Comparison of ENCODE assay signal across 32 cellular contexts in the genomic region with DNA sequence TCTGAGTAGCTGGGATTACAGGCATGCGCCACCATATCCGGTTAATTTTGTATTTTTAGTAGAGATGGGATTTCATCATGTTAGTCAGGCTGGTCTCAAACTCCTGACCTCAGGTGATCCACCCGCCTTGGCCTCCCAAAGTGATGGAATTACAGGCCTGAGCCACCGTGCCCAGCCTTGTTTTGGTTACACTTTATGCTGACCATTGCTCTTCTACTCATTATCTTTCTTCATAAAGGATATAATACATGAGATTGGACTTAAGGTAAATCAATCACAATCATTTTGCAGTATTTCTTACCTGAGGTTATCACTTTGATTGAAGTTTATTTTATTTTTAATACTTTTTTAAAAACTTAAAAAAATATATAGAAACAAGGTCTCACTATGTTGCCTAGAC.
"Had no signal": no experiment of that assay in that cellular context is flagged by ENCODE, and none has a peak within 500 bp of the region (broad histone marks: within the 10 kb centered on the region; RNA-seq: fewer than 3 reads in every experiment).

No MANE protein-coding gene starts in this region.

- H3K27me3 ChIP-seq: brain microvascular endothelial cell, dorsolateral prefrontal cortex, esophagus muscularis mucosa, gastroesophageal sphincter had no signal

- ATAC-seq: activated T-cell treated with anti-CD3 and anti-CD28 coated beads, Interleukin-2, amount 50 U/mL, for 4 hours; activated T-helper 17 cell treated with anti-CD3 and anti-CD28 coated beads, Interleukin-2, amount 50 U/mL, for 72 hours; gastroesophageal sphincter; WTC11 had no signal

- H3K4me3 ChIP-seq: coronary artery, dorsolateral prefrontal cortex, esophagus muscularis mucosa, gastroesophageal sphincter had no signal

- H3K36me3 ChIP-seq: esophagus muscularis mucosa, gastroesophageal sphincter had no signal

- H3K27me3 Mint-ChIP-seq: activated CD4-positive, alpha-beta memory T cell treated with anti-CD3 and anti-CD28 coated beads, Interleukin-2, amount 10 ng/mL, durations not matched to agents 7 days and 5 days; activated CD4-positive, alpha-beta T cell treated with anti-CD3 and anti-CD28 coated beads, Interleukin-2, amount 10 ng/mL, durations not matched to agents 7 days and 5 days; activated naive CD8-positive, alpha-beta T cell; activated T-helper 17 cell treated with anti-CD3 and anti-CD28 coated beads, Interleukin-2, amount 50 U/mL, for 72 hours; central memory CD8-positive, alpha-beta T cell; dendritic cell treated with granulocyte-macrophage colony-stimulating factor and Interleukin-4, amounts not matched to agents 40 ng/mL and 50 ng/mL, for 4 days had no signal

- H3K27ac ChIP-seq: brain microvascular endothelial cell, coronary artery, dorsolateral prefrontal cortex, esophagus muscularis mucosa, gastroesophageal sphincter, VCaP had no signal

- H3K9me3 ChIP-seq: esophagus muscularis mucosa, gastroesophageal sphincter had no signal

- DNase-seq: activated CD4-positive, alpha-beta memory T cell treated with anti-CD3 and anti-CD28 coated beads, Interleukin-2, amount 10 ng/mL, durations not matched to agents 7 days and 5 days; activated CD4-positive, alpha-beta T cell treated with anti-CD3 and anti-CD28 coated beads for 1 hour; activated CD4-positive, alpha-beta T cell treated with anti-CD3 and anti-CD28 coated beads for 4 hours; activated CD4-positive, alpha-beta T cell treated with anti-CD3 and anti-CD28 coated beads, Interleukin-2, amount 10 ng/mL, durations not matched to agents 7 days and 5 days; activated CD4-positive, alpha-beta T cell treated with anti-CD3 and anti-CD28 coated beads, Interleukin-2, amount 50 U/mL, for 4 hours; activated CD8-positive, alpha-beta memory T cell treated with anti-CD3 and anti-CD28 coated beads, Interleukin-2, amount 50 U/mL, for 48 hours; activated effector memory CD4-positive, alpha-beta T cell treated with Interleukin-2 at 50 U/mL for 16 hours; activated gamma-delta T cell treated with Interleukin-2 at 50 U/mL for 16 hours; activated naive CD4-positive, alpha-beta T cell treated with anti-CD3 and anti-CD28 coated beads, Interleukin-2, amount 50 U/mL, for 16 hours; activated naive CD4-positive, alpha-beta T cell treated with Interleukin-2 at 50 U/mL for 16 hours; activated T-cell treated with anti-CD3 and anti-CD28 coated beads for 4 hours; activated T-cell treated with anti-CD3 and anti-CD28 coated beads, Interleukin-2, amount 50 U/mL, for 4 hours; amniotic stem cell; anterior cingulate cortex; brain microvascular endothelial cell; dorsolateral prefrontal cortex; effector memory CD4-positive, alpha-beta T cell; endodermal cell; erythroblast; foreskin melanocyte; T-helper 2 cell had no signal

- H3K4me3 Mint-ChIP-seq: activated CD4-positive, alpha-beta memory T cell treated with anti-CD3 and anti-CD28 coated beads, Interleukin-2, amount 10 ng/mL, durations not matched to agents 7 days and 5 days; activated CD4-positive, alpha-beta T cell treated with anti-CD3 and anti-CD28 coated beads, Interleukin-2, amount 10 ng/mL, durations not matched to agents 7 days and 5 days; activated T-helper 17 cell treated with anti-CD3 and anti-CD28 coated beads, Interleukin-2, amount 50 U/mL, for 72 hours; central memory CD8-positive, alpha-beta T cell; dendritic cell treated with granulocyte-macrophage colony-stimulating factor and Interleukin-4, amounts not matched to agents 40 ng/mL and 50 ng/mL, for 4 days had no signal

- H3K27ac Mint-ChIP-seq: activated CD4-positive, alpha-beta memory T cell treated with anti-CD3 and anti-CD28 coated beads, Interleukin-2, amount 10 ng/mL, durations not matched to agents 7 days and 5 days; activated CD4-positive, alpha-beta T cell treated with anti-CD3 and anti-CD28 coated beads, Interleukin-2, amount 10 ng/mL, durations not matched to agents 7 days and 5 days; activated naive CD8-positive, alpha-beta T cell; activated T-helper 17 cell treated with anti-CD3 and anti-CD28 coated beads, Interleukin-2, amount 50 U/mL, for 72 hours; dendritic cell treated with granulocyte-macrophage colony-stimulating factor and Interleukin-4, amounts not matched to agents 40 ng/mL and 50 ng/mL, for 4 days; endodermal cell; WTC11 had no signal

- H3K9me3 Mint-ChIP-seq: activated CD4-positive, alpha-beta memory T cell treated with anti-CD3 and anti-CD28 coated beads, Interleukin-2, amount 10 ng/mL, durations not matched to agents 7 days and 5 days; activated CD4-positive, alpha-beta T cell treated with anti-CD3 and anti-CD28 coated beads, Interleukin-2, amount 10 ng/mL, durations not matched to agents 7 days and 5 days; activated T-cell treated with anti-CD3 and anti-CD28 coated beads, Interleukin-2, amount 50 U/mL, for 4 hours; activated T-helper 17 cell treated with anti-CD3 and anti-CD28 coated beads, Interleukin-2, amount 50 U/mL, for 72 hours; central memory CD8-positive, alpha-beta T cell; dendritic cell treated with granulocyte-macrophage colony-stimulating factor and Interleukin-4, amounts not matched to agents 40 ng/mL and 50 ng/mL, for 4 days; endodermal cell; WTC11 had no signal

- FAIRE-seq: astrocyte, bronchial epithelial cell had no signal
